In the genomic region with DNA sequence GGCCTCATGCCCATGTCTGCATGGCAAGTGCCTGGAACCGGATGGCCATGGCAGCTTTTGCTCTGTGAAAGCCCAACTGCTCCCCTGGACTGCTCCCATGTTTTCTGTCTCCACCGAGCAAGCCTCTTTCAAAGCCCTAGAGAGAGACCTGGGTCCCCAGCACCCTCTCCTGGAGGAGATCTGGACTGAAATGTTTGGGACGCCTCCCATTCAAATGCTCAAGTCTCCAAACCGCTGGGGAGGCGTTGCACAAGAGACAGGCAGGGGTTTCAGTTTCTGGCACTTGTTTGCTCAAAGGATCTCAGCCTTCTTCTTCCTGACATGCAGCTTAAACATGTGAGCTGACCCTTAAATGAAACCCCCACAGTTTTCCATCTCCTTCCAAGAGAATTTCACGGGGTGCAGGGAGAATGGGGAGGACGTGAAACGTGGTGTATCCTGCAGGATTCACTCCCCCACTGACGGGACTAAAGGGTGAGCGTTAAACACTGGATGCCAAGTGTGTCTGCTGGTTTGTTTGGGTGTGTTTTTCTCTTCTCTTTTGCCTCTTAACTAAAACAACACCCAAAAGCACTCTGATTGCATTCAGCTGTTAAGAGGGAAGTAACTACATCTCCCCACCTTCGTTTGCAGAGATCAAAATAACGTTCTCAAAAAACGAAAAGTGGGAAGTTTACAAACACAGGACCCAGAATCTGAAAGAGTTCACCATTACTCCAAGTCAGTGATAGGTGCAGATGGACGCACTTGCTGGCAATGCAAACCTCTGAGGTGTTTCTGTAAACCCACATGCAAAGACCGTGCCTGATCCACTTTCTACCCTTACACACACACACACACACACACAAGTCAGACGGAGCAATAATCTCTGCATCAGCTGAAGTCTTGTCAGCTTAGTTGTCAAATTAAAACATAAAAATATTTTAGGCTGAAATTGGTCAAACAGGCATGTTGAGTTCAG, we compare ENCODE assay signal across 12 cellular contexts.
DNase-seq lines count a peak whose midpoint lies in the region; ATAC-seq and TF ChIP-seq lines count a peak whose summit lies in the region.
"Had no signal": no experiment of that assay in that cellular context is flagged by ENCODE, and none has a peak within 500 bp of the region (broad histone marks: within the 10 kb centered on the region; RNA-seq: fewer than 3 reads in every experiment).

No MANE protein-coding gene starts in this region.

- H3K27ac ChIP-seq in coronary artery: peak overlapping the region; percentile 44 to 71
- H3K27ac ChIP-seq: stomach had no signal

- ATAC-seq in memory B cell (ENCODE audit: low read depth): peak; percentile 37
- ATAC-seq in GM19324 (IDR thresholded peaks at IDR 0.05; ENCODE audit: low FRiP score, unreplicated experiment): no peak
- no peak for ATAC-seq in GM18517 (IDR thresholded peaks at IDR 0.05; ENCODE audit: unreplicated experiment)
- no peak for ATAC-seq in GM21619 (IDR thresholded peaks at IDR 0.05; ENCODE audit: unreplicated experiment)

- H3K4me3 ChIP-seq in coronary artery (peak overlapping the region; percentile 63), MG63 (no peak overlapping the region)

- no peaks in the 10 kb centered on the region for H3K36me3 Mint-ChIP-seq in CD14-positive monocyte
- H3K36me3 Mint-ChIP-seq in memory B cell: no peaks in the 10 kb centered on the region
- H3K36me3 Mint-ChIP-seq: brain had no signal

- H3K4me3 Mint-ChIP-seq in CD14-positive monocyte: peak overlapping the region; percentile 79 to 95
- peak overlapping the region; percentile 73 for H3K4me3 Mint-ChIP-seq in memory B cell
- H3K4me3 Mint-ChIP-seq: brain had no signal

- H3K27me3 Mint-ChIP-seq in CD14-positive monocyte (ENCODE audit: low read depth in 3 of 3) (peaks cover 1 to 6% (median 3%) of the 10 kb centered on the region in 3 donors), memory B cell (peaks cover 11% of the 10 kb centered on the region)

- intact Hi-C loops in CD14-positive monocyte (cut with micrococcal nuclease): loop anchor here in 1 of 2 donors (5.0 kb wide), 1 partner anchor 498 kb away; no protein-coding TSS in a partner anchor

- no peak for TF ChIP-seq CTCF in CD14-positive monocyte (IDR thresholded peaks at IDR 0.05)
- TF ChIP-seq CTCF in coronary artery (IDR thresholded peaks at IDR 0.05): no peak

- H3K27ac Mint-ChIP-seq in CD14-positive monocyte (peak overlapping the region in 6 of 7 donors; percentile 64 to 88 (median 74)), memory B cell (peak overlapping the region; percentile 76)
- H3K27ac Mint-ChIP-seq: brain had no signal

- H3K27me3 ChIP-seq in MG63: no peaks in the 10 kb centered on the region

- H3K4me1 Mint-ChIP-seq in CD14-positive monocyte (peaks cover 36% of the 10 kb centered on the region), memory B cell (peaks cover 6% of the 10 kb centered on the region)

- peaks cover 0 to 5% (median 0%) of the 10 kb centered on the region in 7 donors for H3K9me3 Mint-ChIP-seq in CD14-positive monocyte
- H3K9me3 Mint-ChIP-seq in memory B cell: no peaks in the 10 kb centered on the region

- no peak for DNase-seq in CD14-positive monocyte (ENCODE audit: low spot score)
- peak; percentile 88 for DNase-seq in MV-4-11 (lab: John Stamatoyannopoulos, UW)
- peak; percentile 78 for DNase-seq in coronary artery (ENCODE audit: low spot score)
- no peak for DNase-seq in memory B cell (ENCODE audit: low spot score in 2 of 2)
- DNase-seq in MG63: no peak
- DNase-seq: activated CD4-positive, alpha-beta T cell treated with anti-CD3 and anti-CD28 coated beads for 4 hours; NCI-H510A treated with DMSO at 0.1 percent for 48 hours; stomach had no signal

- H3K9me3 ChIP-seq in MG63: no peaks in the 10 kb centered on the region
- H3K9me3 ChIP-seq: stomach had no signal

- no peaks in the 10 kb centered on the region for H3K36me3 ChIP-seq in MG63
- H3K36me3 ChIP-seq: stomach had no signal

Comparison
In these comparisons a context has a peak if more than half of its experiments do, and no peak if none do; other contexts are left out.
1. DNase-seq: peak in MV-4-11 (single experiment) and coronary artery (single experiment); none in CD14-positive monocyte (single experiment), memory B cell (0 of 2) and MG63 (single experiment).